18 cellular contexts compared by ENCODE assay signal in genomic region chr3:188661801-188662200, GRCh38.
DNase-seq lines count a peak whose midpoint lies in the region; ATAC-seq, FAIRE-seq and TF ChIP-seq lines count a peak whose summit lies in the region.
"Had no signal": no experiment of that assay in that cellular context is flagged by ENCODE, and none has a peak within 500 bp of the region (broad histone marks: within the 10 kb centered on the region; RNA-seq: fewer than 3 reads in every experiment).

No MANE protein-coding gene starts in this region.

- no peak overlapping the region for H2BK5ac ChIP-seq in IMR-90 (ENCODE audit: low read depth, low read length, poor library complexity, severe bottlenecking)

- dilution Hi-C loops in IMR-90 (cut with HindIII; ENCODE audit: low sequenced_read_pairs, unreplicated experiment), result no loop called here

- H3K9me1 ChIP-seq in IMR-90 (ENCODE audit: insufficient read depth, low read length), result peaks cover 7% of the 10 kb centered on the region

- no peak overlapping the region for H3K27ac ChIP-seq in IMR-90 (ENCODE audit: insufficient read depth, low read length)
- H3K27ac ChIP-seq in HepG2 (ENCODE audit: extremely low read length, insufficient read depth, low read length), result peak overlapping the region; percentile 31
- H3K27ac ChIP-seq: C4-2B had no signal

- no peak for TF ChIP-seq EP300 in HepG2 (IDR thresholded peaks at IDR 0.05; ENCODE audit: low read depth in 2 of 2, low read length in 2 of 2)
- no peak for TF ChIP-seq EP300 in HepG2 (CRISPR knock-in tag; IDR thresholded peaks at IDR 0.05; ENCODE audit: borderline replicate concordance)

- CTCF ChIA-PET in IMR-90 (lab: Yijun Ruan, JAX), result no interaction called here
- CTCF ChIA-PET in HepG2 (lab: Yijun Ruan, JAX; ENCODE audit: low intra/inter-chr PET ratio, low total read pairs), result no interaction called here

- no peak overlapping the region for H3K9ac ChIP-seq in IMR-90 (ENCODE audit: low read depth, low read length)
- H3K9ac ChIP-seq in HepG2 (ENCODE audit: insufficient read depth, low read depth, low read length), result no peak overlapping the region

- H4K8ac ChIP-seq in IMR-90 (ENCODE audit: low read depth in 2 of 2, low read length in 2 of 2), result no peak overlapping the region

- H3K18ac ChIP-seq in IMR-90 (ENCODE audit: low read depth, low read length), result no peak overlapping the region

- no peaks in the 10 kb centered on the region for H3K79me2 ChIP-seq in HepG2 (ENCODE audit: insufficient read depth, low read length)

- ATAC-seq in IMR-90 (ENCODE audit: low read depth) (no peak), HepG2 (no peak)
- ATAC-seq: GM23338, HCT116 had no signal

- H3K56ac ChIP-seq in IMR-90 (ENCODE audit: extremely low read depth, insufficient read depth, low read length), result no peak overlapping the region

- H2BK20ac ChIP-seq in IMR-90 (ENCODE audit: low read depth, low read length), result no peak overlapping the region

- in situ Hi-C loops in IMR-90 (cut with MboI; ENCODE audit: low sequenced_read_pairs), result no loop called here
- in situ Hi-C loops in HepG2 (cut with HindIII; ENCODE audit: extremely low pct_ligation_motif_present, low pct_unique_long_range_greater_than_20kb), result no loop called here

- FAIRE-seq in HepG2 (lab: Jason Lieb, UNC), result no peak
- FAIRE-seq: A204.1 had no signal

- H3K27me3 ChIP-seq in IMR-90 (ENCODE audit: control insufficient read depth, insufficient read depth, low read length) (no peaks in the 10 kb centered on the region), HepG2 (ENCODE audit: control insufficient read depth in 1 of 2, insufficient read depth in 2 of 2, low read length in 2 of 2) (no peaks in the 10 kb centered on the region)

- no peak overlapping the region for H3K23ac ChIP-seq in IMR-90 (ENCODE audit: low read depth, low read length)

- DNase-seq in IMR-90, result peak; percentile 17
- DNase-seq in fibroblast of gingiva (ENCODE audit: low read depth), result peak; percentile 47
- DNase-seq in HepG2 (ENCODE audit: low spot score), result no peak
- no peak for DNase-seq in NCI-H2227 treated with DMSO at 0.1 percent for 48 hours (lab: John Stamatoyannopoulos, UW)
- no peak for DNase-seq in effector CD4-positive, alpha-beta T cell
- no peak for DNase-seq in T-helper 9 cell
- DNase-seq: ACHN; AML-193; CD4-positive, alpha-beta memory T cell; DMS153; DMS79; GF-D8; H7; HFFc6 had no signal

- H4K20me1 ChIP-seq in IMR-90 (ENCODE audit: insufficient read depth, low read length) (peaks cover 18% of the 10 kb centered on the region; the same call in 1 of the 2 replicates), HepG2 (ENCODE audit: insufficient read depth, low read length) (no peaks in the 10 kb centered on the region)

- no peak overlapping the region for H3K4ac ChIP-seq in IMR-90 (ENCODE audit: low read depth, low read length)

- H3K9me3 ChIP-seq in IMR-90 (ENCODE audit: control insufficient read depth, insufficient read depth, low read length) (no peaks in the 10 kb centered on the region), HepG2 (ENCODE audit: low read length) (no peaks in the 10 kb centered on the region)

- BruUV-seq in IMR-90 (replicated peaks; lab: Mats Ljungman, UMichigan) (no TSS peak), HepG2 (replicated peaks; lab: Mats Ljungman, UMichigan) (no TSS peak)

- POLR2A ChIA-PET in IMR-90 (lab: Charles Lee; ENCODE audit: unreplicated experiment) (no interaction called here), HepG2 (lab: Yijun Ruan, JAX) (no interaction called here)

- intact Hi-C loops in IMR-90 (cut with micrococcal nuclease), result no loop called here
- intact Hi-C loops in HepG2 (cut with micrococcal nuclease; ENCODE audit: unreplicated experiment), result loop anchor here (5.0 kb wide), 1 partner anchor 86 kb away; no protein-coding TSS in a partner anchor

- H3K36me3 ChIP-seq in IMR-90 (ENCODE audit: control insufficient read depth, insufficient read depth, low read length) (no peaks in the 10 kb centered on the region), HepG2 (replicated peaks in 1 of 2; ENCODE audit: control insufficient read depth in 1 of 2, insufficient read depth in 2 of 2, low read length in 2 of 2) (no peaks in the 10 kb centered on the region; a peak in 1 of 5 replicates)

- H4K5ac ChIP-seq in IMR-90 (ENCODE audit: low read depth, low read length), result no peak overlapping the region

- peaks cover 47 to 65% of the 10 kb centered on the region in 2 experiments for H3K79me1 ChIP-seq in IMR-90 (ENCODE audit: low read depth in 1 of 2, low read length in 2 of 2)

- TF ChIP-seq RAD21 in IMR-90 (IDR thresholded peaks at IDR 0.05; ENCODE audit: low read length), result no peak
- TF ChIP-seq RAD21 in HepG2 (CRISPR knock-in tag; IDR thresholded peaks at IDR 0.05), result no peak

- H2AFZ ChIP-seq in IMR-90 (replicated peaks; ENCODE audit: low read length, poor library complexity), result no peak overlapping the region
- H2AFZ ChIP-seq in HepG2 (ENCODE audit: low read length), result no peak overlapping the region
- H2AFZ ChIP-seq: GM23338 had no signal

- H3K4me1 ChIP-seq in IMR-90 (ENCODE audit: control insufficient read depth, insufficient read depth, low read length) (0 out of 2 replicates have a peak, but pooled peaks cover 1% of the 10 kb centered on the region), HepG2 (ENCODE audit: insufficient read depth, low read length) (peaks cover 39% of the 10 kb centered on the region)

- no peak overlapping the region for H3K14ac ChIP-seq in IMR-90 (replicated peaks; ENCODE audit: low read depth, low read length)

- H2BK15ac ChIP-seq in IMR-90 (ENCODE audit: low read depth, low read length), result no peak overlapping the region

- H2AK9ac ChIP-seq in IMR-90 (replicated peaks; ENCODE audit: low read depth, low read length, poor library complexity), result no peak overlapping the region

- no CpG with 5 or more reads among the region's 2 CpGs for WGBS in IMR-90 (ENCODE audit: extremely low coverage in 2 of 2, insufficient read length in 1 of 2), 2 experiments
- 93% methylated on average over 2 of the region's 2 CpGs for WGBS in HepG2 (ENCODE audit: low lambda C conversion rate)

- no peak overlapping the region for H2BK120ac ChIP-seq in IMR-90 (ENCODE audit: low read depth, low read length)

- H3K4me2 ChIP-seq in IMR-90 (ENCODE audit: low read depth, low read length) (no peak overlapping the region), HepG2 (ENCODE audit: low read depth, low read length) (no peak overlapping the region)
- H3K4me2 ChIP-seq: GM23338 had no signal

- TF ChIP-seq CTCF in IMR-90 (conservative IDR thresholded peaks at IDR 0.05; ENCODE audit: low read depth, low read length) (no peak), HepG2 (CRISPR knock-in tag; IDR thresholded peaks at IDR 0.05) (no peak)

- H4K91ac ChIP-seq in IMR-90 (ENCODE audit: insufficient read depth, low read depth, low read length), result no peak overlapping the region

- no peak overlapping the region for H3K4me3 ChIP-seq in IMR-90 (ENCODE audit: insufficient read depth, low read depth, low read length)
- H3K4me3 ChIP-seq in HepG2 (replicated peaks in 1 of 3; ENCODE audit: insufficient read depth in 1 of 3, low read depth in 2 of 3, low read length in 3 of 3), result no peak overlapping the region
- H3K4me3 ChIP-seq: GM23338 had no signal

- H2AK5ac ChIP-seq in IMR-90 (ENCODE audit: low read depth, low read length), result no peak overlapping the region

- TF ChIP-seq POLR2A in IMR-90 (IDR thresholded peaks at IDR 0.05; ENCODE audit: low read depth, low read length) (no peak), HepG2 (IDR thresholded peaks at IDR 0.05; ENCODE audit: insufficient read depth in 1 of 2, low read depth in 2 of 2, low read length in 2 of 2) (no peak)

TF ChIP-seq in IMR-90, 13 proteins besides CTCF, POLR2A, EP300 and RAD21:
- TF ChIP-seq MAFK (IDR thresholded peaks at IDR 0.05; ENCODE audit: low read depth, low read length) (no peak), BHLHE40 (IDR thresholded peaks at IDR 0.05; ENCODE audit: low read depth, low read length) (no peak), RFX5 (IDR thresholded peaks at IDR 0.05; ENCODE audit: low read depth, low read length) (no peak)

TF ChIP-seq in HepG2, 621 proteins besides CTCF, POLR2A, EP300 and RAD21:
- TF ChIP-seq GABPA (IDR thresholded peaks at IDR 0.05; ENCODE audit: low read depth, low read length), result no peak
- TF ChIP-seq GABPA (CRISPR knock-in tag; IDR thresholded peaks at IDR 0.05; ENCODE audit: low read depth), result no peak
- TF ChIP-seq MAFG (CRISPR knock-in tag; IDR thresholded peaks at IDR 0.05), result no peak
- TF ChIP-seq ZNF121 (CRISPR knock-in tag; IDR thresholded peaks at IDR 0.05), result no peak
- no peak for TF ChIP-seq BHLHE40 (IDR thresholded peaks at IDR 0.05; ENCODE audit: low read length)
- TF ChIP-seq, protein P1, sequence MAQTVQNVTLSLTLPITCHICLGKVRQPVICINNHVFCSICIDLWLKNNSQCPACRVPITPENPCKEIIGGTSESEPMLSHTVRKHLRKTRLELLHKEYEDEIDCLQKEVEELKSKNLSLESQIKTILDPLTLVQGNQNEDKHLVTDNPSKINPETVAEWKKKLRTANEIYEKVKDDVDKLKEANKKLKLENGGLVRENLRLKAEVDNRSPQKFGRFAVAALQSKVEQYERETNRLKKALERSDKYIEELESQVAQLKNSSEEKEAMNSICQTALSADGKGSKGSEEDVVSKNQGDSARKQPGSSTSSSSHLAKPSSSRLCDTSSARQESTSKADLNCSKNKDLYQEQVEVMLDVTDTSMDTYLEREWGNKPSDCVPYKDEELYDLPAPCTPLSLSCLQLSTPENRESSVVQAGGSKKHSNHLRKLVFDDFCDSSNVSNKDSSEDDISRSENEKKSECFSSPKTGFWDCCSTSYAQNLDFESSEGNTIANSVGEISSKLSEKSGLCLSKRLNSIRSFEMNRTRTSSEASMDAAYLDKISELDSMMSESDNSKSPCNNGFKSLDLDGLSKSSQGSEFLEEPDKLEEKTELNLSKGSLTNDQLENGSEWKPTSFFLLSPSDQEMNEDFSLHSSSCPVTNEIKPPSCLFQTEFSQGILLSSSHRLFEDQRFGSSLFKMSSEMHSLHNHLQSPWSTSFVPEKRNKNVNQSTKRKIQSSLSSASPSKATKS (CRISPR knock-in tag; IDR thresholded peaks at IDR 0.05), result no peak
- no peak for TF ChIP-seq MXI1 (IDR thresholded peaks at IDR 0.05; ENCODE audit: borderline replicate concordance, low read depth, low read length)
- TF ChIP-seq ZNF547 (CRISPR knock-in tag; IDR thresholded peaks at IDR 0.05), result no peak

Comparison
In these comparisons a context has a peak if more than half of its experiments do, and no peak if none do; other contexts are left out.
1. DNase-seq: peak in IMR-90 (single experiment) and fibroblast of gingiva (single experiment); none in HepG2 (single experiment), NCI-H2227 treated with DMSO at 0.1 percent for 48 hours (single experiment), effector CD4-positive, alpha-beta T cell (single experiment) and T-helper 9 cell (single experiment).